ENCODE assay signal across 8 cellular contexts in the genomic region with DNA sequence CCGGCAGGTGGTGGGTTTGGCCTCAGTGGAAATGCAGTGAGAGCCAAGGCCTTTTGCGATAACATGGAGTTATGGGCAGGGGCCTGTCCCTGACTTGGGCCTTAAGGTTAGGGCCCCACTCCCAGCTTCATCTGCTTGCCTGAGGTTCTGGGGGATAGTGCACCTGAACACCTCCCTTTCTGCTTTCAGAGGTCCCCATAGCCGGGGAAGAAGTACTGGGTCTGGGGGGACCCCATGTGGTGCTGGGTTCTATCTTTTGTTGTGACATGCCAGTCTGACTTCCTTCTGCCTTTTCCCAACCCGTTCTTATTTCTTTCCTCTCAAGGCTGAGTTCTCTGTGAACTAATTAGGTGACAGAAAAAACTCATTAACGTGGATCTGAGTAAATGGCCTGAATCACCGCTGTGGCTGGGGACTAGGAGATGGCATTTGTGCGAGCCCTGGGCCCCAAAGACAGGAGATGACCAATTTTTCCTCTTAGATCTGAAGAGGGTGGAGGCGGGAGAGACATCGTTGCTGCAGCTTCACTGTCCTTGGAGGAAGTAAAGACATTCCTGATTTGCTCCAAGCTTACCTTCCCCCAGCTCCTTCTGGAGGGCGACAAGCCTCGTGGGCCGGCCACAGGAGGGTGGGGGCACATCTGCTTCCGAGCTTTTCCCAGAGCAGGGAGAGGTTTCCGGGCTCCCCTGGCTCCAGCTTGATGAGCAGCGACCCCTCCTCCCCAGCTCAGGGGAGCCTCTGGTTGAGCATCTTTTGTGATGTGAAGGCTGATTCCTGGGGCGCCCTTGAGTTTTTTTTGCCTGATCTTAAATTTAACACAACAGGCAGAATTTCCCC. TPM values are rescaled to one million over a fixed set of nuclear protein-coding genes. Genes with fewer than 3 reads are reported as not detected.
A peak's percentile ranks its signal among the peaks of the same experiment; 100 is the strongest.
DNase-seq lines count a peak whose midpoint lies in the region; ATAC-seq and TF ChIP-seq lines count a peak whose summit lies in the region.

No MANE protein-coding gene starts in this region.

- peak overlapping the region; percentile 67 for H3K4me3 ChIP-seq in GM12865 (ENCODE audit: low read depth, low read length)
- peak overlapping the region; percentile 41 to 94 (median 64) for H3K4me3 ChIP-seq in esophagus squamous epithelium

- CTCF ChIA-PET in RWPE1 (lab: Yijun Ruan, JAX): interaction anchor here (1.3 to 3.7 kb wide), 2 partner anchors 23 to 71 kb away, joined by 3 to 17 read pairs; no protein-coding TSS in a partner anchor

- 30 to 44% methylated on average over 12 to 14 of the region's 16 CpGs for WGBS in esophagus squamous epithelium, 2 donors

- no peaks in the 10 kb centered on the region for H3K36me3 Mint-ChIP-seq in progenitor cell of endocrine pancreas (ENCODE audit: insufficient read depth)

- peaks cover 26% of the 10 kb centered on the region for H3K4me1 Mint-ChIP-seq in progenitor cell of endocrine pancreas (ENCODE audit: low read depth)

- POLR2A ChIA-PET in RWPE1 (lab: Yijun Ruan, JAX; ENCODE audit: low non-redundant PET): no interaction called here

- no peaks in the 10 kb centered on the region for H3K9me3 Mint-ChIP-seq in progenitor cell of endocrine pancreas (ENCODE audit: low read depth)

- TF ChIP-seq POLR2A in esophagus squamous epithelium (IDR thresholded peaks at IDR 0.05): no peak

- H3K27ac ChIP-seq in RWPE1 (peak overlapping the region; percentile 90), esophagus squamous epithelium (peak overlapping the region; percentile 67 to 93 (median 84))

- no peaks in the 10 kb centered on the region for H3K27me3 ChIP-seq in esophagus squamous epithelium

- no peaks in the 10 kb centered on the region for H3K9me3 ChIP-seq in esophagus squamous epithelium

- intact Hi-C loops in esophagus squamous epithelium (cut with DNase I): no loop called here

- in situ Hi-C loops in ACHN (cut with HindIII; ENCODE audit: low pct_ligation_motif_present, low pct_unique_long_range_greater_than_20kb, low sequenced_read_pairs): loop anchor here (5.0 kb wide), 1 partner anchor 59 kb away; no protein-coding TSS in a partner anchor

- H3K4me3 Mint-ChIP-seq in progenitor cell of endocrine pancreas (ENCODE audit: low read depth): peak overlapping the region; percentile 84

- peak overlapping the region; percentile 87 for H3K27ac Mint-ChIP-seq in progenitor cell of endocrine pancreas

- ATAC-seq in omental fat pad (ENCODE audit: low FRiP score): no peak

- DNase-seq in GM12865 (ENCODE audit: low read depth) (no peak), RWPE1 (ENCODE audit: low spot score) (no peak), esophagus squamous epithelium (lab: John Stamatoyannopoulos, UW) (no peak), progenitor cell of endocrine pancreas (ENCODE audit: low spot score, unreplicated experiment) (no peak), omental fat pad (ENCODE audit: low spot score) (no peak), kidney glomerular epithelial cell (lab: John Stamatoyannopoulos, UW) (no peak), DMS153 (lab: John Stamatoyannopoulos, UW) (no peak), ACHN (no peak)

- no peak for TF ChIP-seq CTCF in GM12865 (IDR thresholded peaks at IDR 0.05; ENCODE audit: insufficient read depth, low read depth, low read length, missing control alignments)
- TF ChIP-seq CTCF in RWPE1 (conservative IDR thresholded peaks at IDR 0.05; ENCODE audit: low read depth): no peak
- TF ChIP-seq CTCF in esophagus squamous epithelium (IDR thresholded peaks at IDR 0.05): no peak
- no peak for TF ChIP-seq CTCF in progenitor cell of endocrine pancreas (IDR thresholded peaks at IDR 0.05; ENCODE audit: unreplicated experiment)
- no peak for TF ChIP-seq CTCF in omental fat pad (IDR thresholded peaks at IDR 0.05)

- no peaks in the 10 kb centered on the region for H3K27me3 Mint-ChIP-seq in progenitor cell of endocrine pancreas

- H3K4me1 ChIP-seq in esophagus squamous epithelium: peaks cover 31 to 74% (median 45%) of the 10 kb centered on the region in 3 donors

- peaks cover 0 to 7% (median 0%) of the 10 kb centered on the region in 3 donors for H3K36me3 ChIP-seq in esophagus squamous epithelium

RNA-seq across cellular contexts. Expression of gene AGAP3, which starts 2.0 kb away (rescaled TPM):
- 100 to 1,000 TPM in 1 of 4 donors, 10 to 100 TPM in 3; 68.6 to 100 (median 72.2) TPM for total RNA-seq in esophagus squamous epithelium
- total RNA-seq in progenitor cell of endocrine pancreas: 112 and 114 TPM in 2 replicates
- total RNA-seq in omental fat pad: 10 to 100 TPM; 34.6 to 53.0 (median 47.9) TPM

RNA-seq across cellular contexts. Expression of gene TMUB1, which starts 4.9 kb away (rescaled TPM):
- total RNA-seq in esophagus squamous epithelium (10 to 100 TPM; 28.4 to 51.0 (median 35.2) TPM), progenitor cell of endocrine pancreas (40.4 and 48.6 TPM in 2 replicates), omental fat pad (10 to 100 TPM; 23.5 to 38.5 (median 26.9) TPM)

RNA-seq across cellular contexts. Expression of gene FASTK, which starts 7.6 kb away (rescaled TPM):
- 10 to 100 TPM; 43.0 to 83.6 (median 75.9) TPM for total RNA-seq in esophagus squamous epithelium
- total RNA-seq in progenitor cell of endocrine pancreas: 75.0 and 81.9 TPM in 2 replicates
- 10 to 100 TPM; 44.0 to 67.6 (median 51.6) TPM for total RNA-seq in omental fat pad

RNA-seq across cellular contexts. Expression of gene SLC4A2, which starts 28.8 kb away (rescaled TPM):
- total RNA-seq in esophagus squamous epithelium (10 to 100 TPM; 39.8 to 53.7 (median 45.0) TPM), progenitor cell of endocrine pancreas (208 and 213 TPM in 2 replicates), omental fat pad (100 to 1,000 TPM; 115 to 126 (median 118) TPM)

RNA-seq across cellular contexts. Expression of gene CDK5, which starts 30.5 kb away (rescaled TPM):
- total RNA-seq in esophagus squamous epithelium (10 to 100 TPM in 2 of 4 donors, 1 to 10 TPM in 2; 3.8 to 12.9 (median 8.6) TPM), progenitor cell of endocrine pancreas (22.6 and 24.9 TPM in 2 replicates), omental fat pad (10 to 100 TPM in 1 of 4 donors, 1 to 10 TPM in 3; 6.1 to 10.4 (median 7.9) TPM)
